In the genomic region with DNA sequence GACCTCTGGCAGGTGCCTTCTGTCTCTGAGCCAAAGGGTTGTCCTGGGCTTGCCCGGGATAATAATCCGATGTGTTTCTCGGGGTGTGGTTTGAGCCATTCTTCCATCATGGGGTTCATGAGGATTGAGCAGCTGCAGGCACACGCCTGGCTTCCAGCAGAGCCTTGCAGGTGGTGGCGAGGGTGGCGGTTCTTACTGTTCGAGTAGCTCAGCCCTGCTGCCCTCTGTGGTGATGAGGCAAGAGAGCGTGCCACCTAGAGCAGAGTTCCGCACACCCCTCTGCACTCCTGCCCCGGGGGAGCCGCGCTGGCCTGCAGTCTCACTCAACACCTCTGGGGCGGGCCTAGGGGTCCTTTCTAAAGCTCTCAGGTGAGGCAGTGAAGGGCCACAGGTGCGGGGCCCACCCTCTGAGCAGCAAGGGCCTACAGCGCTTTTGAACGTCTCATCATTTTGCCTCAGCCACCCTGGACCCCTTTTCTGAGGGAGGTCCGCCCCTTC, we compare ENCODE assay signal across 25 cellular contexts. TPM values are rescaled to one million over a fixed set of nuclear protein-coding genes. Genes with fewer than 3 reads are reported as not detected.
A peak's percentile ranks its signal among the peaks of the same experiment; 100 is the strongest.
DNase-seq lines count a peak whose midpoint lies in the region; ATAC-seq and TF ChIP-seq lines count a peak whose summit lies in the region.
"Had no signal": no experiment of that assay in that cellular context is flagged by ENCODE, and none has a peak within 500 bp of the region (broad histone marks: within the 10 kb centered on the region; RNA-seq: fewer than 3 reads in every experiment).

No MANE protein-coding gene starts in this region.

- DNase-seq in COLO668 (lab: John Stamatoyannopoulos, UW; ENCODE audit: unreplicated experiment) (peak; percentile 4), osteoblast (ENCODE audit: insufficient read length, low spot score, missing footprints) (peak; percentile 66), mesendoderm (no peak), SKM-1 (lab: John Stamatoyannopoulos, UW; ENCODE audit: unreplicated experiment) (no peak)
- DNase-seq: AML-193; CD8-positive, alpha-beta memory T cell; DMS53; GOT3; MM.1S; NCI-H1417; NCI-H1694; NCI-H2029 treated with DMSO at 0.1 percent for 48 hours; Right ventricle myocardium superior; RPMI8226; T-cell had no signal

- H3K4me1 ChIP-seq in BLaER1 (peaks cover 86% of the 10 kb centered on the region), osteoblast (ENCODE audit: insufficient read depth, low read length) (peaks cover 5% of the 10 kb centered on the region), mesendoderm (ENCODE audit: control insufficient read depth, low read depth, low read length) (no peaks in the 10 kb centered on the region)

- H2BK120ac ChIP-seq in mesendoderm (ENCODE audit: low read depth, low read length) = no peak overlapping the region

- H3K4ac ChIP-seq in mesendoderm (ENCODE audit: low read depth, low read length) = no peak overlapping the region

- H3K4me2 ChIP-seq in BLaER1 = peak overlapping the region; percentile 72
- H3K4me2 ChIP-seq in osteoblast (ENCODE audit: insufficient read depth, low read length) = no peak overlapping the region
- no peak overlapping the region for H3K4me2 ChIP-seq in mesendoderm (ENCODE audit: low read length)
- H3K4me2 ChIP-seq: A549, KMS-11 had no signal

- H3K23ac ChIP-seq in mesendoderm (ENCODE audit: low read length) = no peak overlapping the region

- TF ChIP-seq CTCF in osteoblast (IDR thresholded peaks at IDR 0.05; ENCODE audit: extremely low read depth, low read depth, low read length) = no peak

- H2BK15ac ChIP-seq in mesendoderm (replicated peaks; ENCODE audit: low read depth) = no peak overlapping the region

- no peaks in the 10 kb centered on the region for H3K79me2 ChIP-seq in osteoblast (ENCODE audit: insufficient read depth, low read length)
- no peaks in the 10 kb centered on the region for H3K79me2 ChIP-seq in mesendoderm (ENCODE audit: control insufficient read depth, insufficient read depth, low read length)

- no peak for ATAC-seq in HG03457 (IDR thresholded peaks at IDR 0.05; ENCODE audit: unreplicated experiment)
- ATAC-seq: A549, T-cell had no signal

- H2AFZ ChIP-seq in osteoblast (ENCODE audit: low read length) = no peak overlapping the region

- H3K9ac ChIP-seq in BLaER1 (peak overlapping the region; percentile 38; the same call in 1 of the 2 replicates), mesendoderm (ENCODE audit: low read length) (no peak overlapping the region)
- H3K9ac ChIP-seq: KMS-11 had no signal

- no peak overlapping the region for H4K8ac ChIP-seq in mesendoderm (ENCODE audit: low read depth, low read length)

- H3K36me3 ChIP-seq in BLaER1 (no peaks in the 10 kb centered on the region), osteoblast (ENCODE audit: insufficient read depth, low read length) (no peaks in the 10 kb centered on the region), mesendoderm (ENCODE audit: control insufficient read depth, insufficient read depth, low read length) (no peaks in the 10 kb centered on the region)
- H3K36me3 ChIP-seq: HAP-1, SJSA1 had no signal

- H3K27ac ChIP-seq in BLaER1 (peak overlapping the region; percentile 61), angular gyrus (ENCODE audit: low read depth, low read length) (peak overlapping the region; percentile 3), osteoblast (ENCODE audit: low read depth, low read length) (no peak overlapping the region), mesendoderm (ENCODE audit: low read depth, low read length) (no peak overlapping the region)
- H3K27ac ChIP-seq: A549, C4-2B, HL-60, KMS-11, SJSA1 had no signal

- H3K9me3 ChIP-seq in BLaER1 (no peaks in the 10 kb centered on the region), osteoblast (ENCODE audit: low read depth, low read length) (no peaks in the 10 kb centered on the region)
- H3K9me3 ChIP-seq: A549, HAP-1, SJSA1 had no signal

- no peak overlapping the region for H3K18ac ChIP-seq in mesendoderm (ENCODE audit: low read length)

- H3K27me3 ChIP-seq in BLaER1 (peaks cover 34% of the 10 kb centered on the region), osteoblast (ENCODE audit: insufficient read depth, low read length) (no peaks in the 10 kb centered on the region), mesendoderm (ENCODE audit: insufficient read depth, low read length, poor library complexity) (no peaks in the 10 kb centered on the region)

- no peak overlapping the region for H3K56ac ChIP-seq in mesendoderm (ENCODE audit: low read length)

- no peaks in the 10 kb centered on the region for H3K79me1 ChIP-seq in mesendoderm (ENCODE audit: low read length)

- H4K20me1 ChIP-seq in BLaER1 (peaks cover 10% of the 10 kb centered on the region), osteoblast (ENCODE audit: insufficient read depth, low read length) (no peaks in the 10 kb centered on the region)

- no CpG with 5 or more reads among the region's 17 CpGs for WGBS in mesendoderm (ENCODE audit: extremely low coverage, insufficient coverage, low lambda C conversion rate)

- H3K4me3 ChIP-seq in BLaER1 (no peak overlapping the region), osteoblast (ENCODE audit: insufficient read depth, low read length) (no peak overlapping the region), mesendoderm (ENCODE audit: low read length) (no peak overlapping the region)
- H3K4me3 ChIP-seq: A549, HAP-1, SJSA1 had no signal

- H4K5ac ChIP-seq in mesendoderm (ENCODE audit: low read length) = no peak overlapping the region

- no peak overlapping the region for H2BK5ac ChIP-seq in mesendoderm (ENCODE audit: low read length)

- H2AK5ac ChIP-seq in mesendoderm (ENCODE audit: low read length) = no peak overlapping the region

RNA-seq across cellular contexts. Expression of a gene that starts 3.8 kb away (rescaled TPM):
- 4.7 and 5.6 TPM in 2 replicates for total RNA-seq in osteoblast
- polyA plus RNA-seq in mesendoderm (2013, experiment 1 of 2) = 0.63 TPM
- 0.81 TPM for polyA plus RNA-seq in mesendoderm (2013, experiment 2 of 2)
- polyA plus RNA-seq: IgD-negative memory B cell had no signal

RNA-seq across cellular contexts. Expression of a gene that starts 7.5 kb away (rescaled TPM):
- total RNA-seq in osteoblast = under 0.01 and 0.29 TPM in 2 replicates
- 2.0 TPM for polyA plus RNA-seq in mesendoderm (2013, experiment 1 of 2)
- 2.0 TPM for polyA plus RNA-seq in mesendoderm (2013, experiment 2 of 2)
- total RNA-seq: CD8-positive, alpha-beta memory T cell; SJSA1 had no signal
- polyA plus RNA-seq: IgD-negative memory B cell had no signal

RNA-seq across cellular contexts. Expression of a gene that starts 33.9 kb away (rescaled TPM):
- 29.7 and 33.6 TPM in 2 replicates for total RNA-seq in osteoblast
- polyA plus RNA-seq in mesendoderm (2013, experiment 1 of 2) = 97.4 TPM
- polyA plus RNA-seq in mesendoderm (2013, experiment 2 of 2) = 98.6 TPM

Comparison
In these comparisons a context has a peak if more than half of its experiments do, and no peak if none do; other contexts are left out.
1. H3K27ac ChIP-seq: peak in BLaER1 (single experiment) and angular gyrus (single experiment); none in osteoblast (single experiment) and mesendoderm (single experiment).
2. DNase-seq: peak in COLO668 (single experiment) and osteoblast (single experiment); none in mesendoderm (single experiment) and SKM-1 (single experiment).